ENCODE assay signal across 8 cellular contexts in genomic region chr18:35343488-35343935, GRCh38. TPM values are rescaled to one million over a fixed set of nuclear protein-coding genes. Genes with fewer than 3 reads are reported as not detected.
A peak's percentile ranks its signal among the peaks of the same experiment; 100 is the strongest.
DNase-seq lines count a peak whose midpoint lies in the region; ATAC-seq and TF ChIP-seq lines count a peak whose summit lies in the region.

No MANE protein-coding gene starts in this region.

- H3K79me2 ChIP-seq in neural progenitor cell (ENCODE audit: low read depth), result peaks cover 57% of the 10 kb centered on the region

- no peak overlapping the region for H2AFZ ChIP-seq in neural progenitor cell (replicated peaks)

- H3K36me3 Mint-ChIP-seq in CD4-positive, alpha-beta T cell (ENCODE audit: low read depth), result peaks cover 19% of the 10 kb centered on the region
- H3K36me3 Mint-ChIP-seq in neural progenitor cell, result peaks cover 21% of the 10 kb centered on the region

- no peak for TF ChIP-seq POLR2A in NB4 (IDR thresholded peaks at IDR 0.05; ENCODE audit: extremely low read depth, insufficient read length)

- H3K4me3 ChIP-seq in NB4 (ENCODE audit: low read depth, low read length), result peak overlapping the region; percentile 95
- peak overlapping the region; percentile 95 for H3K4me3 ChIP-seq in ectodermal cell (ENCODE audit: insufficient read depth, low read depth, low read length)
- peak overlapping the region; percentile 90 for H3K4me3 ChIP-seq in neural progenitor cell

- no peaks in the 10 kb centered on the region for H3K9me3 Mint-ChIP-seq in CD4-positive, alpha-beta T cell
- H3K9me3 Mint-ChIP-seq in neural progenitor cell, result no peaks in the 10 kb centered on the region

- CTCF ChIA-PET in CD4-positive, alpha-beta T cell (lab: Charles Lee), result interaction anchor here (1.2 to 1.5 kb wide), 2 partner anchors 103 to 303 kb away, joined by 3 read pairs; partner anchors contain the start of genes MAPRE2 and ZNF397

- WGBS in ectodermal cell, 2 experiments, result 1% methylated on average over 15 of the region's 15 CpGs

- intact Hi-C loops in CD4-positive, alpha-beta T cell (cut with DNase I, micrococcal nuclease), result loop anchor here (5.0 to 10.0 kb wide), 5 partner anchors 241 to 1481 kb away; partner anchors contain the start of genes GALNT1 (in 1 of the 2), KIAA1328 (in 1 of the 2), MAPRE2 (in 1 of the 2) and RPRD1A (in 1 of the 2)

- H4K20me1 ChIP-seq in neural progenitor cell (ENCODE audit: low read depth), result peaks cover 53% of the 10 kb centered on the region

- no peaks in the 10 kb centered on the region for H3K27me3 Mint-ChIP-seq in CD4-positive, alpha-beta T cell
- H3K27me3 Mint-ChIP-seq in neural progenitor cell (ENCODE audit: insufficient read depth, low read depth), result no peaks in the 10 kb centered on the region

- peak overlapping the region; percentile 92 for H3K9ac ChIP-seq in neural progenitor cell

- no peaks in the 10 kb centered on the region for H3F3A ChIP-seq in neural progenitor cell (ENCODE audit: low read depth)

- peak overlapping the region; percentile 99 for H3K27ac ChIP-seq in CD4-positive, alpha-beta T cell (ENCODE audit: low read depth, low read length)
- no peak overlapping the region for H3K27ac ChIP-seq in ectodermal cell (ENCODE audit: insufficient read depth, low read depth, low read length, poor library complexity, severe bottlenecking)
- H3K27ac ChIP-seq in neural progenitor cell, result no peak overlapping the region

- H3K4me3 Mint-ChIP-seq in CD4-positive, alpha-beta T cell, result peak overlapping the region; percentile 97
- H3K4me3 Mint-ChIP-seq in neural progenitor cell, result peak overlapping the region; percentile 100

- H3K36me3 ChIP-seq in ectodermal cell (ENCODE audit: control insufficient read depth, insufficient read depth, low read length), result peaks cover 16% of the 10 kb centered on the region
- H3K36me3 ChIP-seq in neural progenitor cell, result peaks cover 10% of the 10 kb centered on the region

- peaks cover 61% of the 10 kb centered on the region for H3K4me1 Mint-ChIP-seq in CD4-positive, alpha-beta T cell (ENCODE audit: low read depth)
- H3K4me1 Mint-ChIP-seq in neural progenitor cell, result peaks cover 33% of the 10 kb centered on the region

- H3K27me3 ChIP-seq in CD4-positive, alpha-beta T cell (ENCODE audit: control insufficient read depth, insufficient read depth, low read length), result no peaks in the 10 kb centered on the region
- H3K27me3 ChIP-seq in ectodermal cell (ENCODE audit: control insufficient read depth, insufficient read depth, low read length, poor library complexity, severe bottlenecking), result no peaks in the 10 kb centered on the region
- H3K27me3 ChIP-seq in neural progenitor cell, result no peaks in the 10 kb centered on the region

- peak overlapping the region; percentile 97 for H3K27ac Mint-ChIP-seq in CD4-positive, alpha-beta T cell
- peak overlapping the region; percentile 98 for H3K27ac Mint-ChIP-seq in neural progenitor cell

- H3K9me3 ChIP-seq in CD4-positive, alpha-beta T cell (ENCODE audit: control insufficient read depth, low read length), result no peaks in the 10 kb centered on the region
- H3K9me3 ChIP-seq in ectodermal cell (ENCODE audit: control insufficient read depth, low read length) (no peaks in the 10 kb centered on the region), neural progenitor cell (ENCODE audit: low read depth) (no peaks in the 10 kb centered on the region)

- no peak for TF ChIP-seq CTCF in CD4-positive, alpha-beta T cell (IDR thresholded peaks at IDR 0.05)
- TF ChIP-seq CTCF in NB4 (IDR thresholded peaks at IDR 0.05; ENCODE audit: low read depth, low read length), result no peak
- no peak for TF ChIP-seq CTCF in neural progenitor cell (IDR thresholded peaks at IDR 0.05)

- POLR2A ChIA-PET in CD4-positive, alpha-beta T cell (lab: Charles Lee), result interaction anchor here (0.8 to 3.4 kb wide), 14 partner anchors 12 to 629 kb away, joined by 3 to 30 read pairs (median 5); partner anchors contain the start of genes INO80C, MAPRE2, RMP24 and ZNF397

- DNase-seq in CD4-positive, alpha-beta T cell, result no peak
- DNase-seq in NB4 (ENCODE audit: low read depth) (no peak), neural progenitor cell (ENCODE audit: low spot score) (no peak), NCI-H1092 treated with DMSO at 0.1 percent for 48 hours (lab: John Stamatoyannopoulos, UW) (no peak), DMS53 (lab: John Stamatoyannopoulos, UW) (no peak), nucleus accumbens (lab: John Stamatoyannopoulos, UW) (no peak)

- H3K4me1 ChIP-seq in ectodermal cell (ENCODE audit: control insufficient read depth, insufficient read depth, low read length), result peaks cover 6% of the 10 kb centered on the region
- peaks cover 12% of the 10 kb centered on the region for H3K4me1 ChIP-seq in neural progenitor cell

- ATAC-seq in CD4-positive, alpha-beta T cell (ENCODE audit: poor library complexity), result no peak
- ATAC-seq in GM21786 (IDR thresholded peaks at IDR 0.05; ENCODE audit: unreplicated experiment), result no peak

- H3K4me2 ChIP-seq in neural progenitor cell, result peak overlapping the region; percentile 87

RNA-seq across cellular contexts. Expression of gene ZNF24, which starts 0.7 kb away (rescaled TPM):
- 10 to 100 TPM; 65.9 to 68.3 TPM for total RNA-seq in CD4-positive, alpha-beta T cell
- 47.8 TPM for polyA plus RNA-seq in ectodermal cell (2013, experiment 1 of 4)
- polyA plus RNA-seq in ectodermal cell (2013, experiment 2 of 4), result 49.5 TPM
- polyA plus RNA-seq in ectodermal cell (2013, experiment 3 of 4), result 38.4 TPM
- polyA plus RNA-seq in ectodermal cell (2013, experiment 4 of 4), result 43.0 TPM
- 53.6 and 84.8 TPM in 2 replicates for total RNA-seq in neural progenitor cell (ENCODE audit: low replicate concordance)

RNA-seq across cellular contexts. Expression of gene ZNF396, which starts 33.6 kb away (rescaled TPM):
- total RNA-seq in CD4-positive, alpha-beta T cell, result under 1 TPM; 0.25 to 0.28 TPM
- polyA plus RNA-seq in ectodermal cell (2013, experiment 1 of 4), result 2.7 TPM
- polyA plus RNA-seq in ectodermal cell (2013, experiment 2 of 4), result 2.6 TPM
- polyA plus RNA-seq in ectodermal cell (2013, experiment 3 of 4), result 2.8 TPM
- 3.0 TPM for polyA plus RNA-seq in ectodermal cell (2013, experiment 4 of 4)
- total RNA-seq in neural progenitor cell (ENCODE audit: low replicate concordance), result 1.4 and 2.2 TPM in 2 replicates

RNA-seq across cellular contexts. Expression of gene ZSCAN30, which starts 53.5 kb away (rescaled TPM):
- total RNA-seq in CD4-positive, alpha-beta T cell, result 10 to 100 TPM in 1 of 2 experiments, 1 to 10 TPM in 1; 9.6 to 11.6 TPM
- polyA plus RNA-seq in ectodermal cell (2013, experiment 1 of 4), result 18.2 TPM
- polyA plus RNA-seq in ectodermal cell (2013, experiment 2 of 4), result 22.4 TPM
- polyA plus RNA-seq in ectodermal cell (2013, experiment 3 of 4), result 13.6 TPM
- 14.4 TPM for polyA plus RNA-seq in ectodermal cell (2013, experiment 4 of 4)
- 21.7 and 22.1 TPM in 2 replicates for total RNA-seq in neural progenitor cell (ENCODE audit: low replicate concordance)
